Comparison of ENCODE assay signal across 8 cellular contexts in genomic region chr6:43629505-43630300, GRCh38. TPM values are rescaled to one million over a fixed set of nuclear protein-coding genes. Genes with fewer than 3 reads are reported as not detected.
A peak's percentile ranks its signal among the peaks of the same experiment; 100 is the strongest.
DNase-seq lines count a peak whose midpoint lies in the region; ATAC-seq, FAIRE-seq and TF ChIP-seq lines count a peak whose summit lies in the region.

No MANE protein-coding gene starts in this region.

- peak overlapping the region; percentile 38 to 70 for H3K9ac ChIP-seq in kidney (ENCODE audit: low read length in 2 of 2)

- DNase-seq in Ammon's horn (ENCODE audit: low spot score): peak; percentile 94
- peak; percentile 95 for DNase-seq in NCI-H460 (ENCODE audit: extremely low read depth, low read depth)
- peak; percentile 90 for DNase-seq in activated CD4-positive, alpha-beta T cell treated with anti-CD3 and anti-CD28 coated beads for 1 hour
- DNase-seq in cerebellum (ENCODE audit: low spot score): peak; percentile 98
- DNase-seq in kidney: peak; percentile 97
- DNase-seq in stimulated activated CD4-positive, alpha-beta T cell treated with anti-CD3 and anti-CD28 coated beads, Interleukin-15, amount 100 ng/mL, for 1 hour (ENCODE audit: low read depth in 1 of 2, low spot score in 1 of 2): peak; percentile 68 to 71

- intact Hi-C loops in kidney (cut with DNase I): no loop called here

- no peak for TF ChIP-seq CTCF in kidney (IDR thresholded peaks at IDR 0.05; ENCODE audit: borderline replicate concordance, extremely low read depth, insufficient read depth)

- peak; percentile 46 for FAIRE-seq in kidney (lab: Jason Lieb, UNC)

- H3K9me3 ChIP-seq in kidney (ENCODE audit: control insufficient read depth in 1 of 2, low read length in 2 of 2): no peaks in the 10 kb centered on the region

- ATAC-seq in HG03432 (IDR thresholded peaks at IDR 0.05; ENCODE audit: unreplicated experiment): peak; percentile 70

- peaks cover 6 to 7% of the 10 kb centered on the region in 2 donors for H3K36me3 ChIP-seq in kidney (ENCODE audit: control insufficient read depth in 1 of 2, insufficient read depth in 2 of 2, low read length in 2 of 2)

- H3K4me1 ChIP-seq in kidney (ENCODE audit: control insufficient read depth in 1 of 2, insufficient read depth in 1 of 2, low read depth in 1 of 2, low read length in 2 of 2): peaks cover 9 to 12% of the 10 kb centered on the region in 2 donors

- peak overlapping the region; percentile 67 to 78 for H3K4me3 ChIP-seq in kidney (ENCODE audit: low read length in 2 of 2)

- peak overlapping the region; percentile 84 to 96 for H3K27ac ChIP-seq in kidney (ENCODE audit: low read depth in 2 of 2, low read length in 2 of 2)

- peak; percentile 71 for TF ChIP-seq POLR2A in GM19193 (IDR thresholded peaks at IDR 0.05; ENCODE audit: extremely low read depth, insufficient read depth, insufficient read length)

RNA-seq across cellular contexts. Expression of gene GTPBP2, which starts 0.6 kb away (rescaled TPM):
- total RNA-seq in NCI-H460 (2014; rRNA removed; shearing (Covaris generic)): 121 and 144 TPM in 2 replicates
- polyA plus RNA-seq in NCI-H460 (2014; cell fraction: nucleus; rRNA removed): 209 and 239 TPM in 2 replicates
- 37.7 TPM for total RNA-seq in cerebellum
- total RNA-seq in kidney: 64.6 TPM
- 19.7 TPM for polyA plus RNA-seq in kidney (ENCODE audit: insufficient read depth, low read depth, low replicate concordance)

RNA-seq across cellular contexts. Expression of gene MAD2L1BP, which starts 5.9 kb away (rescaled TPM):
- total RNA-seq in NCI-H460 (2014; rRNA removed; shearing (Covaris generic)): 23.9 and 24.1 TPM in 2 replicates
- polyA plus RNA-seq in NCI-H460 (2014; cell fraction: nucleus; rRNA removed): 17.0 and 38.5 TPM in 2 replicates
- 11.9 TPM for total RNA-seq in cerebellum
- total RNA-seq in kidney: 19.0 TPM
- polyA plus RNA-seq in kidney (ENCODE audit: insufficient read depth, low read depth, low replicate concordance): 31.0 TPM

RNA-seq across cellular contexts. Expression of gene RSPH9, which starts 15.1 kb away (rescaled TPM):
- total RNA-seq in NCI-H460 (2014; rRNA removed; shearing (Covaris generic)): 0.42 and 0.61 TPM in 2 replicates
- not detected in 2 replicates for polyA plus RNA-seq in NCI-H460 (2014; cell fraction: nucleus; rRNA removed)
- total RNA-seq in cerebellum (3.4 TPM), kidney (0.16 TPM)
- polyA plus RNA-seq in kidney (ENCODE audit: insufficient read depth, low read depth, low replicate concordance): 0.45 TPM

RNA-seq across cellular contexts. Expression of gene POLH, which starts 53.7 kb away (rescaled TPM):
- total RNA-seq in NCI-H460 (2014; rRNA removed; shearing (Covaris generic)): 8.3 and 8.7 TPM in 2 replicates
- polyA plus RNA-seq in NCI-H460 (2014; cell fraction: nucleus; rRNA removed): 8.3 and 11.0 TPM in 2 replicates
- total RNA-seq in cerebellum (12.8 TPM), kidney (16.8 TPM)
- 1.8 TPM for polyA plus RNA-seq in kidney (ENCODE audit: insufficient read depth, low read depth, low replicate concordance)

RNA-seq across cellular contexts. Expression of gene XPO5, which starts 53.9 kb away (rescaled TPM):
- 55.3 and 56.2 TPM in 2 replicates for total RNA-seq in NCI-H460 (2014; rRNA removed; shearing (Covaris generic))
- 36.2 and 43.4 TPM in 2 replicates for polyA plus RNA-seq in NCI-H460 (2014; cell fraction: nucleus; rRNA removed)
- total RNA-seq in cerebellum: 54.6 TPM
- 34.3 TPM for total RNA-seq in kidney
- 7.5 TPM for polyA plus RNA-seq in kidney (ENCODE audit: insufficient read depth, low read depth, low replicate concordance)

Comparison
In these comparisons a context has a peak if more than half of its experiments do, and no peak if none do; other contexts are left out.
1. Peak in every context shown above with its lines: DNase-seq, ATAC-seq, H3K4me3 ChIP-seq and H3K27ac ChIP-seq.